In the genomic region with DNA sequence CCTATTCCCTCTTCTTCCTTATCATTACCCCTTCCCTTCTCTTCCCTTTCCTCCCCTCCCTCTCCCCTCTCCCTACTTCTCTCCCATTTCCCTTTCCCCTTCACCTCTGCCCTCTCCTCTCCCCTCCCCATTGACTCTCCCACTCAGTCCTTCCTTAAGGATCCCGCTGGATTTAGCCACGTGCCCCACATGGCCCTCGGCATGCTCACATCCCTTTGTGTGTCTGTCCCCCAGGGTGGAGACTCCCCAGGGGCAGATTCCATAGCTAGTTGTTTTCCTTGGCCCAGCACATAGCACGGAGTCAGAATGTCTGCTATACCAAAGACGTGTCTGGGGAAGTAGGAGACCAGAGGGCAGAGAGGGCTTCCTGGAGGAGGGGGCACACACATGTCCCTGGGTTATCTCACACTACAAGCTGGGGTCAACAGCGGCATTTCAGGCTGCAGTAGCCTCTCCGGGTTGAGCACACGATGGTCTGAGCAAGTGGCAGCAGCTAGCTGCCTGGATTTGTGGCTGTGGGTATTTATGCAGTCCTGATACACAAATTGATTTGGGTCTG, we compare ENCODE assay signal across 29 cellular contexts.
"Had no signal": no experiment of that assay in that cellular context is flagged by ENCODE, and none has a peak within 500 bp of the region (broad histone marks: within the 10 kb centered on the region; RNA-seq: fewer than 3 reads in every experiment).

No MANE protein-coding gene starts in this region.

- H3K27ac Mint-ChIP-seq: activated B cell treated with CpG ODN at 0.5 μM for 24 hours; activated naive CD4-positive, alpha-beta T cell treated with anti-CD3 and anti-CD28 coated beads, Interleukin-2, amount 10 ng/mL, durations not matched to agents 7 days and 5 days; activated naive CD4-positive, alpha-beta T cell treated with anti-CD3 and anti-CD28 coated beads, Interleukin-2, amount 50 U/mL, for 72 hours; activated naive CD8-positive, alpha-beta T cell treated with anti-CD3 and anti-CD28 coated beads, Interleukin-2, amount 10 ng/mL, durations not matched to agents 7 days and 5 days; activated T-cell treated with anti-CD3 and anti-CD28 coated beads, Interleukin-2, amount 50 U/mL, for 24 hours; activated T-cell treated with anti-CD3 and anti-CD28 coated beads, Interleukin-2, amount 50 U/mL, for 72 hours; brain; T-helper 17 cell; T-helper 2 cell treated with Interferon-gamma antibody and Interleukin-4, amounts not matched to agents 5 μg/mL and 100 μg/mL, for 36 hours had no signal

- DNase-seq: activated B cell treated with CpG ODN at 0.5 μM for 24 hours; activated CD4-positive, alpha-beta T cell treated with anti-CD3 and anti-CD28 coated beads for 48 hours; activated CD4-positive, alpha-beta T cell treated with anti-CD3 and anti-CD28 coated beads, Interleukin-2, amount 50 U/mL, for 1 hour; activated CD4-positive, alpha-beta T cell treated with anti-CD3 and anti-CD28 coated beads, Interleukin-2, amount 50 U/mL, for 48 hours; activated CD8-positive, alpha-beta memory T cell treated with anti-CD3 and anti-CD28 coated beads, Interleukin-2, amount 50 U/mL, for 48 hours; activated gamma-delta T cell; activated naive CD4-positive, alpha-beta T cell; activated naive CD4-positive, alpha-beta T cell treated with anti-CD3 and anti-CD28 coated beads, Interleukin-2, amount 10 ng/mL, durations not matched to agents 7 days and 5 days; activated naive CD8-positive, alpha-beta T cell treated with anti-CD3 and anti-CD28 coated beads, Interleukin-2, amount 10 ng/mL, durations not matched to agents 7 days and 5 days; activated T-cell treated with anti-CD3 and anti-CD28 coated beads for 4 hours; activated T-cell treated with anti-CD3 and anti-CD28 coated beads, Interleukin-2, amount 50 U/mL, for 24 hours; activated T-cell treated with anti-CD3 and anti-CD28 coated beads, Interleukin-2, amount 50 U/mL, for 72 hours; central memory CD4-positive, alpha-beta T cell; cerebellar nuclear complex; colonic mucosa; effector CD8-positive, alpha-beta T cell; foreskin fibroblast; heart left ventricle; T-helper 1 cell; T-helper 17 cell; T1000; WERI-Rb-1 had no signal

- H3K27me3 ChIP-seq: ascending aorta, cardiac muscle cell, colonic mucosa had no signal

- H3K4me1 Mint-ChIP-seq: activated B cell treated with CpG ODN at 0.5 μM for 24 hours; activated naive CD4-positive, alpha-beta T cell treated with anti-CD3 and anti-CD28 coated beads, Interleukin-2, amount 10 ng/mL, durations not matched to agents 7 days and 5 days; activated naive CD8-positive, alpha-beta T cell treated with anti-CD3 and anti-CD28 coated beads, Interleukin-2, amount 10 ng/mL, durations not matched to agents 7 days and 5 days; brain; T-helper 17 cell had no signal

- H3K4me3 Mint-ChIP-seq: activated B cell treated with CpG ODN at 0.5 μM for 24 hours; activated naive CD4-positive, alpha-beta T cell treated with anti-CD3 and anti-CD28 coated beads, Interleukin-2, amount 10 ng/mL, durations not matched to agents 7 days and 5 days; activated naive CD8-positive, alpha-beta T cell treated with anti-CD3 and anti-CD28 coated beads, Interleukin-2, amount 10 ng/mL, durations not matched to agents 7 days and 5 days; activated T-cell treated with anti-CD3 and anti-CD28 coated beads, Interleukin-2, amount 50 U/mL, for 24 hours; activated T-cell treated with anti-CD3 and anti-CD28 coated beads, Interleukin-2, amount 50 U/mL, for 72 hours; brain; T-helper 17 cell; T-helper 2 cell treated with Interferon-gamma antibody and Interleukin-4, amounts not matched to agents 5 μg/mL and 100 μg/mL, for 36 hours had no signal

- H3K27me3 Mint-ChIP-seq: activated naive CD8-positive, alpha-beta T cell treated with anti-CD3 and anti-CD28 coated beads, Interleukin-2, amount 10 ng/mL, durations not matched to agents 7 days and 5 days had no signal

- H3K9me3 ChIP-seq: breast epithelium, colonic mucosa had no signal

- H3K4me1 ChIP-seq: ascending aorta, breast epithelium, colonic mucosa, heart left ventricle had no signal

- H3K27ac ChIP-seq: ascending aorta, breast epithelium, cardiac muscle cell, colonic mucosa, epithelial cell of prostate, heart left ventricle, WERI-Rb-1 had no signal

- H3K9me3 Mint-ChIP-seq: activated naive CD4-positive, alpha-beta T cell treated with anti-CD3 and anti-CD28 coated beads, Interleukin-2, amount 10 ng/mL, durations not matched to agents 7 days and 5 days; activated naive CD8-positive, alpha-beta T cell treated with anti-CD3 and anti-CD28 coated beads, Interleukin-2, amount 10 ng/mL, durations not matched to agents 7 days and 5 days; activated T-cell treated with anti-CD3 and anti-CD28 coated beads, Interleukin-2, amount 50 U/mL, for 24 hours; activated T-cell treated with anti-CD3 and anti-CD28 coated beads, Interleukin-2, amount 50 U/mL, for 72 hours; T-helper 2 cell treated with Interferon-gamma antibody and Interleukin-4, amounts not matched to agents 5 μg/mL and 100 μg/mL, for 36 hours had no signal

- H3K36me3 ChIP-seq: ascending aorta, breast epithelium, cardiac muscle cell, colonic mucosa, heart left ventricle, WERI-Rb-1 had no signal

- H3K4me3 ChIP-seq: ascending aorta, breast epithelium, cardiac muscle cell, colonic mucosa, heart left ventricle had no signal

- H3K36me3 Mint-ChIP-seq: activated naive CD4-positive, alpha-beta T cell treated with anti-CD3 and anti-CD28 coated beads, Interleukin-2, amount 10 ng/mL, durations not matched to agents 7 days and 5 days; activated naive CD4-positive, alpha-beta T cell treated with anti-CD3 and anti-CD28 coated beads, Interleukin-2, amount 50 U/mL, for 72 hours; activated naive CD8-positive, alpha-beta T cell treated with anti-CD3 and anti-CD28 coated beads, Interleukin-2, amount 10 ng/mL, durations not matched to agents 7 days and 5 days; brain had no signal
